Comparison of ENCODE assay signal across 8 cellular contexts in genomic region chr6:143337201-143337949, GRCh38.
A peak's percentile ranks its signal among the peaks of the same experiment; 100 is the strongest.
DNase-seq lines count a peak whose midpoint lies in the region; ATAC-seq, FAIRE-seq and TF ChIP-seq lines count a peak whose summit lies in the region.

No MANE protein-coding gene starts in this region.

- H3K4me1 ChIP-seq in SJCRH30: peaks cover 14% of the 10 kb centered on the region
- peaks cover 18% of the 10 kb centered on the region for H3K4me1 ChIP-seq in astrocyte (ENCODE audit: insufficient read depth, low read length)

- H3K4me3 Mint-ChIP-seq in astrocyte (ENCODE audit: unreplicated experiment): no peak overlapping the region
- no peak overlapping the region for H3K4me3 Mint-ChIP-seq in stimulated activated naive B cell treated with anti-CD40 and anti-IgM and Interleukin-4, amounts not matched to agents 10 μg/mL and 1 μg/mL and 100 μg/mL, for 72 hours

- DNase-seq in AG04449 (ENCODE audit: low read depth, low spot score) (no peak), H54 (ENCODE audit: insufficient read length, low spot score) (peak; percentile 9), SJCRH30 (peak; percentile 57 to 58), astrocyte (ENCODE audit: low read depth) (no peak), lower leg skin (ENCODE audit: low spot score in 2 of 2) (peak; percentile 46 to 88), mesenteric fat pad (ENCODE audit: low spot score) (no peak)
- peak; percentile 12 for DNase-seq in stimulated activated naive B cell treated with anti-CD40 and anti-IgM and Interleukin-4, amounts not matched to agents 10 μg/mL and 1 μg/mL and 100 μg/mL, for 72 hours

- CTCF ChIA-PET in AG04449 (lab: Yijun Ruan, JAX): interaction anchor here (0.8 to 0.9 kb wide), 3 partner anchors 9 to 587 kb away, joined by 3 to 4 read pairs (median 4); no protein-coding TSS in a partner anchor

- WGBS in lower leg skin, 2 donors: 61 to 69% methylated on average over 17 of the region's 17 CpGs

- POLR2A ChIA-PET in AG04449 (lab: Yijun Ruan, JAX): no interaction called here

- TF ChIP-seq CTCF in AG04449 (IDR thresholded peaks at IDR 0.05; ENCODE audit: insufficient read depth, low read length, missing control alignments): peak; percentile 34
- TF ChIP-seq CTCF in astrocyte (IDR thresholded peaks at IDR 0.05; ENCODE audit: insufficient read depth, low read depth, low read length): peak; percentile 21
- TF ChIP-seq CTCF in lower leg skin (IDR thresholded peaks at IDR 0.05): no peak

- TF ChIP-seq POLR2A in H54 (IDR thresholded peaks at IDR 0.05; ENCODE audit: low read depth, low read length) (no peak), lower leg skin (IDR thresholded peaks at IDR 0.05) (no peak)

- H2AFZ ChIP-seq in astrocyte (ENCODE audit: low read depth, low read length): peak overlapping the region; percentile 6

- H3K4me1 Mint-ChIP-seq in astrocyte (ENCODE audit: low read depth, unreplicated experiment): peaks cover 12% of the 10 kb centered on the region
- H3K4me1 Mint-ChIP-seq in stimulated activated naive B cell treated with anti-CD40 and anti-IgM and Interleukin-4, amounts not matched to agents 10 μg/mL and 1 μg/mL and 100 μg/mL, for 72 hours: no peaks in the 10 kb centered on the region

- H3K9ac ChIP-seq in astrocyte (ENCODE audit: low read length): peak overlapping the region; percentile 56

- H3K79me2 ChIP-seq in astrocyte (ENCODE audit: insufficient read depth, low read length): no peaks in the 10 kb centered on the region

- intact Hi-C loops in lower leg skin (cut with DNase I; ENCODE audit: low total_unique reads): loop anchor here (10.0 kb wide), 1 partner anchor 643 kb away; no protein-coding TSS in a partner anchor

- H3K27ac Mint-ChIP-seq in astrocyte (ENCODE audit: unreplicated experiment): peak overlapping the region; percentile 71
- H3K27ac Mint-ChIP-seq in stimulated activated naive B cell treated with anti-CD40 and anti-IgM and Interleukin-4, amounts not matched to agents 10 μg/mL and 1 μg/mL and 100 μg/mL, for 72 hours: no peak overlapping the region

- ATAC-seq in stimulated activated naive B cell treated with anti-CD40 and anti-IgM and Interleukin-4, amounts not matched to agents 10 μg/mL and 1 μg/mL and 100 μg/mL, for 72 hours (replicated peaks): peak; percentile 73 to 78
- ATAC-seq in HG03378 (IDR thresholded peaks at IDR 0.05; ENCODE audit: unreplicated experiment): no peak

- peak overlapping the region; percentile 60 for H3K4me2 ChIP-seq in astrocyte (ENCODE audit: low read length)

- no peaks in the 10 kb centered on the region for H3K9me3 ChIP-seq in SJCRH30 (replicated peaks)
- H3K9me3 ChIP-seq in astrocyte (ENCODE audit: insufficient read depth, low read depth, low read length): no peaks in the 10 kb centered on the region

- no peaks in the 10 kb centered on the region for H3K9me3 Mint-ChIP-seq in astrocyte (ENCODE audit: unreplicated experiment)
- peaks cover 0 to 3% of the 10 kb centered on the region in 2 donors for H3K9me3 Mint-ChIP-seq in stimulated activated naive B cell treated with anti-CD40 and anti-IgM and Interleukin-4, amounts not matched to agents 10 μg/mL and 1 μg/mL and 100 μg/mL, for 72 hours

- peak overlapping the region; percentile 78 for H3K27ac ChIP-seq in SJCRH30
- H3K27ac ChIP-seq in astrocyte (ENCODE audit: low read depth, low read length): peak overlapping the region; percentile 91

- no peaks in the 10 kb centered on the region for H4K20me1 ChIP-seq in astrocyte (ENCODE audit: insufficient read depth, low read length)

- H3K27me3 Mint-ChIP-seq in astrocyte (ENCODE audit: low read depth, unreplicated experiment): no peaks in the 10 kb centered on the region
- H3K27me3 Mint-ChIP-seq in stimulated activated naive B cell treated with anti-CD40 and anti-IgM and Interleukin-4, amounts not matched to agents 10 μg/mL and 1 μg/mL and 100 μg/mL, for 72 hours: no peaks in the 10 kb centered on the region

- no peaks in the 10 kb centered on the region for H3K36me3 Mint-ChIP-seq in astrocyte (ENCODE audit: low read depth, unreplicated experiment)
- peaks cover 0 to 8% of the 10 kb centered on the region in 2 donors for H3K36me3 Mint-ChIP-seq in stimulated activated naive B cell treated with anti-CD40 and anti-IgM and Interleukin-4, amounts not matched to agents 10 μg/mL and 1 μg/mL and 100 μg/mL, for 72 hours

- no peak for FAIRE-seq in H54 (lab: Jason Lieb, UNC)
- FAIRE-seq in astrocyte (lab: Jason Lieb, UNC): no peak

- H3K36me3 ChIP-seq in SJCRH30 (no peaks in the 10 kb centered on the region), astrocyte (ENCODE audit: insufficient read depth, low read length) (no peaks in the 10 kb centered on the region)

- H3K27me3 ChIP-seq in SJCRH30 (no peaks in the 10 kb centered on the region), astrocyte (ENCODE audit: insufficient read depth, low read length) (no peaks in the 10 kb centered on the region)

- H3K4me3 ChIP-seq in AG04449 (ENCODE audit: low read depth, low read length) (no peak overlapping the region), SJCRH30 (no peak overlapping the region), astrocyte (ENCODE audit: insufficient read depth, low read depth, low read length) (no peak overlapping the region), lower leg skin (ENCODE audit: low read depth, poor library complexity, severe bottlenecking) (no peak overlapping the region)

Comparison
In these comparisons a context has a peak if more than half of its experiments do, and no peak if none do; other contexts are left out.
1. DNase-seq: peak in H54 (single experiment), SJCRH30 (2 of 2), lower leg skin (2 of 2) and stimulated activated naive B cell treated with anti-CD40 and anti-IgM and Interleukin-4, amounts not matched to agents 10 μg/mL and 1 μg/mL and 100 μg/mL, for 72 hours (single experiment); none in AG04449 (single experiment), astrocyte (single experiment) and mesenteric fat pad (single experiment).
2. CTCF ChIP-seq: peak in AG04449 (single experiment) and astrocyte (single experiment); none in lower leg skin (0 of 3).